14 cellular contexts compared by ENCODE assay signal in the genomic region with DNA sequence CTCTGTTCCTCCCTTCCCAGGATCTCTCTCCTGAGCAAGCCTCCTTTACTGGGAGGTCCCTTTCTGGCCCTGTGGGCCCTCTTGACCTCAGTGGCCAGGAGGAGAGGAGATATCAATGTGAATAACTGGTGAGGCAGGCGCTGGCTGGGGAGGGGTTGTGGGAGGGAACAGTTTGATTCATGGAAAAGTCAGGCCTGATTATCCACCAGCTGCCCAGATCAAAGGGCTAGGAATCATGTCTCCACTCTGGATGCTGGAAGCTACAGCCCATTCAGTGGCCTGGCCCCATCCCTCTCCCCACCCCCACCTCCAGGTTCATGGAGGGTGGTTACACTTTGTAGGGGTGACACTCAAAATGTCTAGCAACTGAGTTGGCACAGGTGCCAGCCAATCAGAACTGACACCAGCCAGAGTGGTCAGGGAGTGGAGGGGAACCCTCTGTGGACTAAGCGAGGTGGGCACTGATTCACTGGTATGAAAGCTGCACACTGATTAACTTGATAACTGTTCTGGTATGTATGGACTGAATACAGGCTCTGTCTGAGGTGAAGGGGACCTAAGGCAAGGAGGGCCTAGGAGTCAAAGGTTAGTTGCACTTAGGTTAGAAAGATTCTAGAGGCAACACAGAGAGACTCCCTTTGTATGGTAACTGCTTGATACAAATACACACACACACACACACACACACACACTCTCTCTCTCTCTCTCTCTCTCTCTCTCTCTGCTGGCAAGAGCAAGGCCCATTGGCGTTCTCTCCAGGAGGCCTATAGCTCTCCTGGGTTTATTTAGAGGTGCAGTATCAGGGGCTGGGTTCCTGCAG.
"Had no signal": no experiment of that assay in that cellular context is flagged by ENCODE, and none has a peak within 500 bp of the region (broad histone marks: within the 10 kb centered on the region; RNA-seq: fewer than 3 reads in every experiment).

No MANE protein-coding gene starts in this region.

- H3K4me3 ChIP-seq: esophagus muscularis mucosa, left lung, smooth muscle cell, thyroid gland, vagina had no signal

- H3K4me1 ChIP-seq: parathyroid adenoma had no signal

- ATAC-seq: activated CD8-positive, alpha-beta memory T cell treated with anti-CD3 and anti-CD28 coated beads, Interleukin-2, amount 10 ng/mL, durations not matched to agents 7 days and 5 days; left lung had no signal

- DNase-seq: activated CD4-positive, alpha-beta T cell treated with anti-CD3 and anti-CD28 coated beads, Interleukin-2, amount 50 U/mL, for 4 hours; activated CD4-positive, CD25-positive, alpha-beta regulatory T cell treated with anti-CD3 and anti-CD28 coated beads, Interleukin-2, amount 50 U/mL, for 72 hours; activated CD8-positive, alpha-beta memory T cell treated with anti-CD3 and anti-CD28 coated beads, Interleukin-2, amount 10 ng/mL, durations not matched to agents 7 days and 5 days; activated gamma-delta T cell; activated naive CD8-positive, alpha-beta T cell treated with anti-CD3 and anti-CD28 coated beads for 36 hours; activated T-cell treated with anti-CD3 and anti-CD28 coated beads, Interleukin-2, amount 50 U/mL, for 24 hours; anterior cingulate cortex; immature natural killer cell; left lung; thyroid gland had no signal

- H2AFZ ChIP-seq: parathyroid adenoma had no signal

- H3K27me3 ChIP-seq: thyroid gland, vagina had no signal

- H3K4me2 ChIP-seq: smooth muscle cell had no signal

- H3K36me3 ChIP-seq: esophagus muscularis mucosa, left lung, thyroid gland, vagina had no signal

- H3K9me3 ChIP-seq: esophagus muscularis mucosa, left lung, thyroid gland, vagina had no signal

- H3K27ac ChIP-seq: esophagus muscularis mucosa, left lung, parathyroid adenoma, thyroid gland, vagina had no signal

- H3K9ac ChIP-seq: parathyroid adenoma had no signal
